Comparison of ENCODE assay signal across 22 cellular contexts in the genomic region with DNA sequence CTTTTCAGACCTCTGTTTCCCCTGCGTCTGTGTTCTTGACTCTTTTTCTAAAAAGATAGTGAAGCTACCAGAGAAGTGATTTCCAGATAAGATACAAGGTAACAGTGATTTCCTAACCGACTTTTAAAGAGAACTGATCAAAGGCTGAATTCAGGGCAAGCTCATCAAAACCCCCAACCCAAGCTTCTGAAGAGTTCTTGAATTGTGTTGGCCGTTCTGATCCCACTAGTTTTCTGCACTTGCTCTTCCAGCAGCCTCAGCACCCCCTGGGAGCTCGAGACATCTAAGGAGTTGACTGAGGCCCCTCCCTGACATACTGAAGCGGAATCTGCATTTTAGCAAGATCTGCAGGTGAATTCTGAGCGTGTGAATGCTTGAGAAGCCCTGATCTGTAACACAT. TPM values are rescaled to one million over a fixed set of nuclear protein-coding genes. Genes with fewer than 3 reads are reported as not detected.
A peak's percentile ranks its signal among the peaks of the same experiment; 100 is the strongest.
DNase-seq lines count a peak whose midpoint lies in the region; ATAC-seq and TF ChIP-seq lines count a peak whose summit lies in the region.
"Had no signal": no experiment of that assay in that cellular context is flagged by ENCODE, and none has a peak within 500 bp of the region (broad histone marks: within the 10 kb centered on the region; RNA-seq: fewer than 3 reads in every experiment).

No MANE protein-coding gene starts in this region.

- H2BK120ac ChIP-seq in IMR-90 (ENCODE audit: low read depth, low read length): 0 out of 2 replicates have a peak overlapping the region, but pooled peaks have one; percentile 27

- no peak for TF ChIP-seq RAD21 in IMR-90 (IDR thresholded peaks at IDR 0.05; ENCODE audit: low read length)

- H3K36me3 ChIP-seq in IMR-90 (ENCODE audit: control insufficient read depth, insufficient read depth, low read length): no peaks in the 10 kb centered on the region
- H3K36me3 ChIP-seq: adrenal gland, heart left ventricle, left lung, neutrophil, tibial artery had no signal

- H3K4ac ChIP-seq in IMR-90 (ENCODE audit: low read depth, low read length): no peak overlapping the region

- DNase-seq in activated naive CD4-positive, alpha-beta T cell treated with anti-CD3 and anti-CD28 coated beads, Interleukin-2, amount 10 ng/mL, durations not matched to agents 7 days and 5 days: no peak
- DNase-seq in activated naive CD4-positive, alpha-beta T cell treated with anti-CD3 and anti-CD28 coated beads, Interleukin-2, amount 50 U/mL, for 16 hours: no peak
- no peak for DNase-seq in IMR-90
- no peak for DNase-seq in activated T-helper 2 cell treated with anti-CD3 and anti-CD28 coated beads, Interferon-gamma antibody, Interleukin-2, Interleukin-4, amounts not matched to agents 10 μg/mL and 5 μg/mL and 100 μg/mL, durations not matched to agents 14 hours and 24 hours and 36 hours (ENCODE audit: low spot score)
- peak; percentile 32 for DNase-seq in stimulated activated CD8-positive, alpha-beta memory T cell treated with anti-CD3 and anti-CD28 coated beads, Interleukin-4, amount 100 ng/mL, for 48 hours
- DNase-seq: adrenal gland; DMS79 treated with DMSO at 0.1 percent for 48 hours; GOT3; heart left ventricle; Kasumi-1; left lung; NCI-H2029; PC-9; SHP77 treated with DMSO at 0.1 percent for 48 hours; stimulated activated CD4-positive, alpha-beta T cell treated with anti-CD3 and anti-CD28 coated beads, Interleukin-2, amount 100 ng/mL, for 24 hours; tibial artery had no signal

- no peak overlapping the region for H3K27ac ChIP-seq in IMR-90 (ENCODE audit: insufficient read depth, low read length)
- H3K27ac ChIP-seq: adrenal gland, heart left ventricle, left lung, neutrophil, PC-9, skin epidermis, tibial artery, VCaP had no signal

- no peaks in the 10 kb centered on the region for H4K20me1 ChIP-seq in IMR-90 (ENCODE audit: insufficient read depth, low read length)

- H3K9me3 Mint-ChIP-seq in activated naive CD4-positive, alpha-beta T cell treated with anti-CD3 and anti-CD28 coated beads, Interleukin-2, amount 10 ng/mL, durations not matched to agents 7 days and 5 days: no peaks in the 10 kb centered on the region
- H3K9me3 Mint-ChIP-seq in activated T-helper 2 cell treated with anti-CD3 and anti-CD28 coated beads, Interferon-gamma antibody, Interleukin-2, Interleukin-4, amounts not matched to agents 10 μg/mL and 5 μg/mL and 100 μg/mL, durations not matched to agents 14 hours and 24 hours and 36 hours: peaks cover 8% of the 10 kb centered on the region
- H3K9me3 Mint-ChIP-seq: dendritic cell treated with granulocyte-macrophage colony-stimulating factor and Interleukin-4, amounts not matched to agents 40 ng/mL and 50 ng/mL, for 4 days had no signal

- no peak overlapping the region for H3K56ac ChIP-seq in IMR-90 (ENCODE audit: extremely low read depth, insufficient read depth, low read length)

- H3K4me1 ChIP-seq in IMR-90 (ENCODE audit: control insufficient read depth, insufficient read depth, low read length): peaks cover 6% of the 10 kb centered on the region

- H2AK9ac ChIP-seq in IMR-90 (replicated peaks; ENCODE audit: low read depth, low read length, poor library complexity): no peak overlapping the region

- no peak overlapping the region for H4K91ac ChIP-seq in IMR-90 (ENCODE audit: insufficient read depth, low read depth, low read length)

- H3K4me3 Mint-ChIP-seq in activated naive CD4-positive, alpha-beta T cell treated with anti-CD3 and anti-CD28 coated beads, Interleukin-2, amount 10 ng/mL, durations not matched to agents 7 days and 5 days: peak overlapping the region; percentile 68
- peak overlapping the region; percentile 87 for H3K4me3 Mint-ChIP-seq in activated T-helper 2 cell treated with anti-CD3 and anti-CD28 coated beads, Interferon-gamma antibody, Interleukin-2, Interleukin-4, amounts not matched to agents 10 μg/mL and 5 μg/mL and 100 μg/mL, durations not matched to agents 14 hours and 24 hours and 36 hours (ENCODE audit: low read depth)
- H3K4me3 Mint-ChIP-seq: dendritic cell treated with granulocyte-macrophage colony-stimulating factor and Interleukin-4, amounts not matched to agents 40 ng/mL and 50 ng/mL, for 4 days had no signal

- no peak for TF ChIP-seq CTCF in IMR-90 (conservative IDR thresholded peaks at IDR 0.05; ENCODE audit: low read depth, low read length)

- H2AK5ac ChIP-seq in IMR-90 (ENCODE audit: low read depth, low read length): no peak overlapping the region

- H3K14ac ChIP-seq in IMR-90 (replicated peaks; ENCODE audit: low read depth, low read length): no peak overlapping the region

- no peak overlapping the region for H2BK5ac ChIP-seq in IMR-90 (ENCODE audit: low read depth, low read length, poor library complexity, severe bottlenecking)

- WGBS in IMR-90 (ENCODE audit: extremely low coverage in 2 of 2, insufficient read length in 1 of 2), 2 experiments: 14% methylated on average over 2 of the region's 6 CpGs; no CpG with 5 or more reads in 1 of the 2 experiments

- peaks cover 0 to 5% of the 10 kb centered on the region in 2 experiments; a peak in 1 of 4 replicates for H3K79me1 ChIP-seq in IMR-90 (ENCODE audit: low read depth in 1 of 2, low read length in 2 of 2)

- H2BK15ac ChIP-seq in IMR-90 (ENCODE audit: low read depth, low read length): no peak overlapping the region

- H3K4me2 ChIP-seq in IMR-90 (ENCODE audit: low read depth, low read length): no peak overlapping the region
- H3K4me2 ChIP-seq: PC-9 had no signal

- dilution Hi-C loops in IMR-90 (cut with HindIII; ENCODE audit: low sequenced_read_pairs, unreplicated experiment): no loop called here

- no peak overlapping the region for H2BK20ac ChIP-seq in IMR-90 (ENCODE audit: low read depth, low read length)

- TF ChIP-seq POLR2A in IMR-90 (IDR thresholded peaks at IDR 0.05; ENCODE audit: low read depth, low read length): no peak

- peaks cover 55% of the 10 kb centered on the region for H3K4me1 Mint-ChIP-seq in activated naive CD4-positive, alpha-beta T cell treated with anti-CD3 and anti-CD28 coated beads, Interleukin-2, amount 10 ng/mL, durations not matched to agents 7 days and 5 days
- H3K4me1 Mint-ChIP-seq in activated T-helper 2 cell treated with anti-CD3 and anti-CD28 coated beads, Interferon-gamma antibody, Interleukin-2, Interleukin-4, amounts not matched to agents 10 μg/mL and 5 μg/mL and 100 μg/mL, durations not matched to agents 14 hours and 24 hours and 36 hours (ENCODE audit: low read depth): peaks cover 55% of the 10 kb centered on the region

- H3K9ac ChIP-seq in IMR-90 (ENCODE audit: low read depth, low read length): no peak overlapping the region

- H4K8ac ChIP-seq in IMR-90 (ENCODE audit: low read depth in 2 of 2, low read length in 2 of 2): no peak overlapping the region

- H3K9me3 ChIP-seq in IMR-90 (ENCODE audit: control insufficient read depth, insufficient read depth, low read length): no peaks in the 10 kb centered on the region
- H3K9me3 ChIP-seq: adrenal gland, heart left ventricle, left lung, neutrophil, tibial artery had no signal

- CTCF ChIA-PET in activated naive CD4-positive, alpha-beta T cell treated with anti-CD3 and anti-CD28 coated beads, Interleukin-2, amount 10 ng/mL, durations not matched to agents 7 days and 5 days (lab: Charles Lee): interaction anchor here (0.6 to 0.9 kb wide), 2 partner anchors 46 to 87 kb away, joined by 3 to 4 read pairs; no protein-coding TSS in a partner anchor
- CTCF ChIA-PET in IMR-90 (lab: Yijun Ruan, JAX): no interaction called here

- no peak overlapping the region for H3K18ac ChIP-seq in IMR-90 (ENCODE audit: low read depth, low read length)

- no TSS peak for BruUV-seq in IMR-90 (replicated peaks; lab: Mats Ljungman, UMichigan)

- no peak overlapping the region for H3K23ac ChIP-seq in IMR-90 (ENCODE audit: low read depth, low read length)

- in situ Hi-C loops in IMR-90 (cut with MboI; ENCODE audit: low sequenced_read_pairs): no loop called here

- ATAC-seq in IMR-90 (ENCODE audit: low read depth) (no peak), HG02610 (IDR thresholded peaks at IDR 0.05; ENCODE audit: unreplicated experiment) (no peak), HG02642 (IDR thresholded peaks at IDR 0.05; ENCODE audit: poor library complexity, unreplicated experiment) (no peak)
- ATAC-seq: heart left ventricle, left lung had no signal

- H3K9me1 ChIP-seq in IMR-90 (ENCODE audit: insufficient read depth, low read length): peaks cover 10% of the 10 kb centered on the region; the same call in 1 of the 2 replicates

- intact Hi-C loops in IMR-90 (cut with micrococcal nuclease): no loop called here
- intact Hi-C loops in activated T-helper 2 cell treated with anti-CD3 and anti-CD28 coated beads, Interferon-gamma antibody, Interleukin-2, Interleukin-4, amounts not matched to agents 10 μg/mL and 5 μg/mL and 100 μg/mL, durations not matched to agents 14 hours and 24 hours and 36 hours (cut with micrococcal nuclease): loop anchor here (1.0 kb wide), 1 partner anchor 46 kb away; no protein-coding TSS in a partner anchor

- no peak overlapping the region for H4K5ac ChIP-seq in IMR-90 (ENCODE audit: low read depth, low read length)

- no peak overlapping the region for H3K4me3 ChIP-seq in IMR-90 (ENCODE audit: insufficient read depth, low read depth, low read length)
- H3K4me3 ChIP-seq: adrenal gland, heart left ventricle, left lung, PC-9, skin epidermis, tibial artery had no signal

- peaks cover 18% of the 10 kb centered on the region for H3K36me3 Mint-ChIP-seq in activated naive CD4-positive, alpha-beta T cell treated with anti-CD3 and anti-CD28 coated beads, Interleukin-2, amount 10 ng/mL, durations not matched to agents 7 days and 5 days
- peaks cover 52% of the 10 kb centered on the region for H3K36me3 Mint-ChIP-seq in activated T-helper 2 cell treated with anti-CD3 and anti-CD28 coated beads, Interferon-gamma antibody, Interleukin-2, Interleukin-4, amounts not matched to agents 10 μg/mL and 5 μg/mL and 100 μg/mL, durations not matched to agents 14 hours and 24 hours and 36 hours (ENCODE audit: low read depth)

- H2AFZ ChIP-seq in IMR-90 (replicated peaks; ENCODE audit: low read length, poor library complexity): no peak overlapping the region
- H2AFZ ChIP-seq: PC-9 had no signal

- peaks cover 23% of the 10 kb centered on the region for H3K27me3 Mint-ChIP-seq in activated naive CD4-positive, alpha-beta T cell treated with anti-CD3 and anti-CD28 coated beads, Interleukin-2, amount 10 ng/mL, durations not matched to agents 7 days and 5 days
- H3K27me3 Mint-ChIP-seq in activated T-helper 2 cell treated with anti-CD3 and anti-CD28 coated beads, Interferon-gamma antibody, Interleukin-2, Interleukin-4, amounts not matched to agents 10 μg/mL and 5 μg/mL and 100 μg/mL, durations not matched to agents 14 hours and 24 hours and 36 hours (ENCODE audit: low read depth): no peaks in the 10 kb centered on the region
- H3K27me3 Mint-ChIP-seq: dendritic cell treated with granulocyte-macrophage colony-stimulating factor and Interleukin-4, amounts not matched to agents 40 ng/mL and 50 ng/mL, for 4 days had no signal

- POLR2A ChIA-PET in IMR-90 (lab: Charles Lee; ENCODE audit: unreplicated experiment): no interaction called here

- H3K27ac Mint-ChIP-seq in activated naive CD4-positive, alpha-beta T cell treated with anti-CD3 and anti-CD28 coated beads, Interleukin-2, amount 10 ng/mL, durations not matched to agents 7 days and 5 days: peak overlapping the region; percentile 86
- H3K27ac Mint-ChIP-seq in activated T-helper 2 cell treated with anti-CD3 and anti-CD28 coated beads, Interferon-gamma antibody, Interleukin-2, Interleukin-4, amounts not matched to agents 10 μg/mL and 5 μg/mL and 100 μg/mL, durations not matched to agents 14 hours and 24 hours and 36 hours: peak overlapping the region; percentile 93
- H3K27ac Mint-ChIP-seq: dendritic cell treated with granulocyte-macrophage colony-stimulating factor and Interleukin-4, amounts not matched to agents 40 ng/mL and 50 ng/mL, for 4 days had no signal

- no peaks in the 10 kb centered on the region for H3K27me3 ChIP-seq in IMR-90 (ENCODE audit: control insufficient read depth, insufficient read depth, low read length)
- H3K27me3 ChIP-seq: adrenal gland, heart left ventricle, left lung, neutrophil, tibial artery had no signal

RNA-seq across cellular contexts. Expression of gene NSMCE1, which starts 12.7 kb away (rescaled TPM):
- 120 and 130 TPM in 2 replicates for total RNA-seq in IMR-90 (2012; rRNA removed)
- polyA plus RNA-seq in IMR-90 (2012; rRNA removed): 47.5 and 48.0 TPM in 2 replicates
- 36.6 and 48.8 TPM in 2 replicates for polyA plus RNA-seq in IMR-90 (2012; cell fraction: cytosol; rRNA removed)
- 13.4 and 21.5 TPM in 2 replicates for polyA plus RNA-seq in IMR-90 (2012; cell fraction: nucleus; rRNA removed; ENCODE audit: low replicate concordance)
- 186 and 189 TPM in 2 replicates for total RNA-seq in activated T-helper 2 cell treated with anti-CD3 and anti-CD28 coated beads, Interferon-gamma antibody, Interleukin-2, Interleukin-4, amounts not matched to agents 10 μg/mL and 5 μg/mL and 100 μg/mL, durations not matched to agents 14 hours and 24 hours and 36 hours

RNA-seq across cellular contexts. Expression of gene IL4R, which starts 32.5 kb away (rescaled TPM):
- 6.3 and 8.3 TPM in 2 replicates for total RNA-seq in IMR-90 (2012; rRNA removed)
- polyA plus RNA-seq in IMR-90 (2012; rRNA removed): 18.7 and 21.5 TPM in 2 replicates
- polyA plus RNA-seq in IMR-90 (2012; cell fraction: cytosol; rRNA removed): 10.3 and 18.0 TPM in 2 replicates
- 32.7 and 42.5 TPM in 2 replicates for polyA plus RNA-seq in IMR-90 (2012; cell fraction: nucleus; rRNA removed; ENCODE audit: low replicate concordance)
- total RNA-seq in activated T-helper 2 cell treated with anti-CD3 and anti-CD28 coated beads, Interferon-gamma antibody, Interleukin-2, Interleukin-4, amounts not matched to agents 10 μg/mL and 5 μg/mL and 100 μg/mL, durations not matched to agents 14 hours and 24 hours and 36 hours: 434 and 437 TPM in 2 replicates

Comparison
In these comparisons a context has a peak if more than half of its experiments do, and no peak if none do; other contexts are left out.
1. RNA of gene IL4R, which starts 32.5 kb away (total RNA-seq): 434 to 437 TPM in activated T-helper 2 cell treated with anti-CD3 and anti-CD28 coated beads, Interferon-gamma antibody, Interleukin-2, Interleukin-4, amounts not matched to agents 10 μg/mL and 5 μg/mL and 100 μg/mL, durations not matched to agents 14 hours and 24 hours and 36 hours; 6.3 to 8.3 TPM in IMR-90; every median in the first group is over 10 times any median in the second.